Comparison of ENCODE assay signal across 8 cellular contexts in genomic region chr11:78586452-78587046, GRCh38. TPM values are rescaled to one million over a fixed set of nuclear protein-coding genes. Genes with fewer than 3 reads are reported as not detected.
DNase-seq lines count a peak whose midpoint lies in the region; ATAC-seq and TF ChIP-seq lines count a peak whose summit lies in the region.
"Had no signal": no experiment of that assay in that cellular context is flagged by ENCODE, and none has a peak within 500 bp of the region (broad histone marks: within the 10 kb centered on the region; RNA-seq: fewer than 3 reads in every experiment).

No MANE protein-coding gene starts in this region.

- no peak overlapping the region for H3K4me3 ChIP-seq in choroid plexus epithelial cell (ENCODE audit: low read depth, low read length)
- H3K4me3 ChIP-seq: thoracic aorta had no signal

- peaks cover 34% of the 10 kb centered on the region for H3K27me3 Mint-ChIP-seq in osteocyte (ENCODE audit: unreplicated experiment)

- H3K4me1 Mint-ChIP-seq in osteocyte (ENCODE audit: unreplicated experiment) = no peaks in the 10 kb centered on the region

- peak; percentile 41 for DNase-seq in MV-4-11 (lab: John Stamatoyannopoulos, UW)
- DNase-seq in choroid plexus epithelial cell (ENCODE audit: low read depth) = peak; percentile 53
- no peak for DNase-seq in osteocyte (ENCODE audit: extremely low spot score, unreplicated experiment)
- DNase-seq in glomerular visceral epithelial cell (ENCODE audit: extremely low spot score) = no peak
- no peak for DNase-seq in NCI-H2196 (lab: John Stamatoyannopoulos, UW; ENCODE audit: unreplicated experiment)

- no peak for ATAC-seq in HG03196 (IDR thresholded peaks at IDR 0.05; ENCODE audit: unreplicated experiment)

- no peak overlapping the region for H3K27ac Mint-ChIP-seq in osteocyte (ENCODE audit: unreplicated experiment)

- peaks cover 7% of the 10 kb centered on the region for H3K36me3 Mint-ChIP-seq in osteocyte (ENCODE audit: unreplicated experiment)

- TF ChIP-seq CTCF in GM12872 (IDR thresholded peaks at IDR 0.05; ENCODE audit: insufficient read depth, low read depth, low read length) = peak; percentile 53; the same call in 2 of the 3 replicates
- TF ChIP-seq CTCF in choroid plexus epithelial cell (conservative IDR thresholded peaks at IDR 0.05; ENCODE audit: low read depth, low read length) = peak; percentile 61
- peak; percentile 49 for TF ChIP-seq CTCF in osteocyte (IDR thresholded peaks at IDR 0.05)

- peaks cover 20% of the 10 kb centered on the region for H3K9me3 Mint-ChIP-seq in osteocyte (ENCODE audit: unreplicated experiment)

- no peak overlapping the region for H3K4me3 Mint-ChIP-seq in osteocyte (ENCODE audit: unreplicated experiment)

RNA-seq across cellular contexts. Expression of gene NARS2, which starts 11.9 kb away (rescaled TPM):
- 11.1 and 11.6 TPM in 2 replicates for total RNA-seq in osteocyte

Comparison
In these comparisons a context has a peak if more than half of its experiments do, and no peak if none do; other contexts are left out.
1. DNase-seq: peak in MV-4-11 (single experiment) and choroid plexus epithelial cell (single experiment); none in osteocyte (single experiment), glomerular visceral epithelial cell (single experiment) and NCI-H2196 (single experiment).
2. Peak in every context shown above with its lines, with median percentiles within 50 percentile points of each other: CTCF ChIP-seq.